ENCODE assay signal across 8 cellular contexts in the genomic region with DNA sequence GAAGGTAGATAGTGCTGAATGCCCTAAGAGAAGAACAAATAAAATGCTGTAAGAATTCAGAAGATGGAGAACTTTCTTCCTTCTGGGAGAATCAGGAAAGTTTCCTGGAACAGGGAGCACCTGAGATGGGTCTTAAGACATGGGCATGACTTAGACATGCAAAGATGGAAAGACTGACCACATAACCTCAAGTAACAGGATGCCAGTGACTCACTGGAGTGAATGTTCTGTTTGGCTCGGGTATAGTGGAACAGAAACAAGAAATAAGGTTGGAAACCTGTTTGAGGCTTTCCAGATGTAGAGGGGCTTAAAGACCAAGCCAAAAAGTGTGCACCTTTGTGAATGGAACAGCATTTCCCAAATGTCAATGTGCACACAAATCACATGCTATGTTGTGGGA.
DNase-seq lines count a peak whose midpoint lies in the region; ATAC-seq, FAIRE-seq and TF ChIP-seq lines count a peak whose summit lies in the region.
"Not testable (repeated sequence)": the region's sequence is repeated elsewhere in the genome, so short reads cannot be mapped to it uniquely, and the experiment has no call there.

No MANE protein-coding gene starts in this region.

- ATAC-seq in RWPE2 (ENCODE audit: low read depth) = peak; percentile 91
- ATAC-seq in activated T-helper 17 cell treated with anti-CD3 and anti-CD28 coated beads, Interleukin-2, amount 50 U/mL, for 72 hours (replicated peaks) = peak; percentile 89
- ATAC-seq in stimulated activated naive CD8-positive, alpha-beta T cell treated with anti-CD3 and anti-CD28 coated beads, Interleukin-15, Interleukin-2, amounts not matched to agents 100 U/mL and 50 U/mL, for 24 hours = peak; percentile 89

- H3K4me2 ChIP-seq in mesenchymal stem cell (ENCODE audit: low read length, poor library complexity, severe bottlenecking) = not testable (repeated sequence)

- H2BK120ac ChIP-seq in mesenchymal stem cell (ENCODE audit: low read depth, low read length) = not testable (repeated sequence)

- not testable (repeated sequence) for H2AFZ ChIP-seq in mesenchymal stem cell (ENCODE audit: low read depth, low read length)

- H3K4me3 Mint-ChIP-seq in activated T-helper 17 cell treated with anti-CD3 and anti-CD28 coated beads, Interleukin-2, amount 50 U/mL, for 72 hours = not testable (repeated sequence)

- not testable (repeated sequence) for H3K18ac ChIP-seq in mesenchymal stem cell (ENCODE audit: low read depth in 1 of 2, low read length in 2 of 2)

- H3K9me3 ChIP-seq in RWPE2 (ENCODE audit: severe bottlenecking); mesenchymal stem cell (ENCODE audit: control insufficient read depth, low read length): not testable (repeated sequence)

- not testable (repeated sequence) for H3K9ac ChIP-seq in mesenchymal stem cell (ENCODE audit: low read length)

- not testable (repeated sequence) for H3K9me3 Mint-ChIP-seq in activated T-helper 17 cell treated with anti-CD3 and anti-CD28 coated beads, Interleukin-2, amount 50 U/mL, for 72 hours

- not testable (repeated sequence) for H3K79me1 ChIP-seq in mesenchymal stem cell (replicated peaks; ENCODE audit: low read length, poor library complexity, severe bottlenecking)

- WGBS in mesenchymal stem cell = no CpG with 5 or more reads among the region's 1 CpG

- not testable (repeated sequence) for H3K4ac ChIP-seq in mesenchymal stem cell (ENCODE audit: low read depth in 1 of 2, low read length in 2 of 2)

- not testable (repeated sequence) for H3K27ac Mint-ChIP-seq in activated T-helper 17 cell treated with anti-CD3 and anti-CD28 coated beads, Interleukin-2, amount 50 U/mL, for 72 hours

- H3K14ac ChIP-seq in mesenchymal stem cell (ENCODE audit: low read length in 2 of 2) = not testable (repeated sequence)

- not testable (repeated sequence) for H3K36me3 Mint-ChIP-seq in activated T-helper 17 cell treated with anti-CD3 and anti-CD28 coated beads, Interleukin-2, amount 50 U/mL, for 72 hours (ENCODE audit: low read depth)

- not testable (repeated sequence) for FAIRE-seq in bronchial epithelial cell (lab: Jason Lieb, UNC)

- H3K27me3 Mint-ChIP-seq in activated T-helper 17 cell treated with anti-CD3 and anti-CD28 coated beads, Interleukin-2, amount 50 U/mL, for 72 hours = not testable (repeated sequence)

- H3K4me3 ChIP-seq in RWPE2 (ENCODE audit: severe bottlenecking); bronchial epithelial cell (ENCODE audit: low read depth, low read length); fibroblast of pulmonary artery (replicated peaks; ENCODE audit: low read depth, low read length); mesenchymal stem cell (ENCODE audit: insufficient read depth in 1 of 2, low read depth in 1 of 2, low read length in 2 of 2): not testable (repeated sequence)

- not testable (repeated sequence) for TF ChIP-seq CTCF in RWPE2 (IDR thresholded peaks at IDR 0.05; ENCODE audit: poor library complexity, severe bottlenecking); bronchial epithelial cell (IDR thresholded peaks at IDR 0.05; ENCODE audit: insufficient read depth, low read length, severe bottlenecking); fibroblast of pulmonary artery (IDR thresholded peaks at IDR 0.05; ENCODE audit: low read length, missing control alignments)

- not testable (repeated sequence) for H3K23ac ChIP-seq in mesenchymal stem cell (ENCODE audit: low read length in 2 of 2)

- H3K4me1 ChIP-seq in RWPE2 (ENCODE audit: insufficient read depth, poor library complexity, severe bottlenecking); mesenchymal stem cell (ENCODE audit: control insufficient read depth, insufficient read depth, low read depth, low read length): not testable (repeated sequence)

- H2BK5ac ChIP-seq in mesenchymal stem cell (ENCODE audit: low read depth, low read length, poor library complexity, severe bottlenecking) = not testable (repeated sequence)

- H2AK5ac ChIP-seq in mesenchymal stem cell (ENCODE audit: low read length, severe bottlenecking) = not testable (repeated sequence)

- not testable (repeated sequence) for H3K27me3 ChIP-seq in RWPE2 (ENCODE audit: insufficient read depth, poor library complexity, severe bottlenecking); bronchial epithelial cell (ENCODE audit: control insufficient read depth, insufficient read depth, low read length); mesenchymal stem cell (ENCODE audit: control insufficient read depth in 1 of 2, insufficient read depth in 1 of 2, low read length in 2 of 2)

- H3K4me1 Mint-ChIP-seq in activated T-helper 17 cell treated with anti-CD3 and anti-CD28 coated beads, Interleukin-2, amount 50 U/mL, for 72 hours = not testable (repeated sequence)

- peak; percentile 82 for DNase-seq in ELR (ENCODE audit: low read depth)
- peak; percentile 81 for DNase-seq in LHCN-M2 (ENCODE audit: low read depth)
- not testable (repeated sequence) for DNase-seq in RWPE2 (ENCODE audit: low spot score); stimulated activated naive CD8-positive, alpha-beta T cell treated with anti-CD3 and anti-CD28 coated beads, Interleukin-15, Interleukin-2, amounts not matched to agents 100 U/mL and 50 U/mL, for 24 hours
- DNase-seq in bronchial epithelial cell (ENCODE audit: low read depth) = peak; percentile 83
- DNase-seq in fibroblast of pulmonary artery (ENCODE audit: low read depth) = peak; percentile 63
- peak; percentile 79 for DNase-seq in mesenchymal stem cell

- H3K36me3 ChIP-seq in RWPE2 (ENCODE audit: low read depth); bronchial epithelial cell (ENCODE audit: control insufficient read depth, insufficient read depth, low read length); mesenchymal stem cell (ENCODE audit: control insufficient read depth in 1 of 2, insufficient read depth in 2 of 2, low read depth in 1 of 2, low read length in 2 of 2): not testable (repeated sequence)

- H4K91ac ChIP-seq in mesenchymal stem cell (ENCODE audit: low read length) = not testable (repeated sequence)

- not testable (repeated sequence) for H2BK12ac ChIP-seq in mesenchymal stem cell (ENCODE audit: low read length in 2 of 2)

- H2BK15ac ChIP-seq in mesenchymal stem cell (ENCODE audit: low read depth, poor library complexity, severe bottlenecking) = not testable (repeated sequence)

- H3K27ac ChIP-seq in RWPE2 (ENCODE audit: poor library complexity, severe bottlenecking); mesenchymal stem cell (ENCODE audit: low read length, poor library complexity, severe bottlenecking): not testable (repeated sequence)

- H4K8ac ChIP-seq in mesenchymal stem cell (ENCODE audit: low read length) = not testable (repeated sequence)
